Comparison of ENCODE assay signal across 11 cellular contexts in the genomic region with DNA sequence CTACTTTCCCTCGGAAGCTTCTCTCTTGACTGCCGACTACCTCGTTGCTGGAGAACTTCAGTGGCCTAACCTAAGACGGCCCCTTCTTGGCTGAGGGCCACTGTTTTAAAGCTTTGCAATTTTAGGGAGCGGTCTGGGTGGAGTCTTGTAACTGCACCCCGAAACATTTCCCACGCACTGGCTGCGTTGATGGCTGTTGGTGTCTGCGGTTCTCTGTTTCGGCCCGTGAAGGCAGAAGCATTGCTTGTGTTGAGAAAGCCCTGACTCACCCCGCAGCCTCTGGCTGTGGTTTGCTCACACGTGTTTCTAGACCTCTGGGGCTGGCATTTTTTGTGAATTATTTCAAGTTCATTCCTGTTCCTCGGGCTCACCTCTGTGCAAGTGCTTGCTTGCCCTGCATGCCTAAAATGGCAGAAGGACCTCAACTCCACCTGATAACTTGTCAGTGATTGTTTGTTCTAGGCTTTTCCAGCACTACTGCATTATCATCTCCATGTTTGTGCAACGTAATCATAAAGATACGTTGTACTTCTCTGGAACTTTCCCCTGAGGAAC.
DNase-seq lines count a peak whose midpoint lies in the region; ATAC-seq and TF ChIP-seq lines count a peak whose summit lies in the region.
"Had no signal": no experiment of that assay in that cellular context is flagged by ENCODE, and none has a peak within 500 bp of the region (broad histone marks: within the 10 kb centered on the region; RNA-seq: fewer than 3 reads in every experiment).

No MANE protein-coding gene starts in this region.

- no peak overlapping the region for H2BK5ac ChIP-seq in mesenchymal stem cell (ENCODE audit: low read depth, low read length, poor library complexity, severe bottlenecking)

- H3K36me3 Mint-ChIP-seq in activated T-helper 17 cell treated with anti-CD3 and anti-CD28 coated beads, Interleukin-2, amount 50 U/mL, for 72 hours (ENCODE audit: low read depth): no peaks in the 10 kb centered on the region

- H2BK15ac ChIP-seq in mesenchymal stem cell (ENCODE audit: low read depth, poor library complexity, severe bottlenecking): no peak overlapping the region

- H3K4me3 Mint-ChIP-seq in activated T-helper 17 cell treated with anti-CD3 and anti-CD28 coated beads, Interleukin-2, amount 50 U/mL, for 72 hours: peak overlapping the region; percentile 36
- H3K4me3 Mint-ChIP-seq: nephron had no signal

- H3K23ac ChIP-seq in mesenchymal stem cell (ENCODE audit: low read length in 2 of 2): no peak overlapping the region

- no peak overlapping the region for H3K27ac ChIP-seq in right cardiac atrium (ENCODE audit: low read length)
- H3K27ac ChIP-seq in heart right ventricle: no peak overlapping the region
- no peak overlapping the region for H3K27ac ChIP-seq in mesenchymal stem cell (ENCODE audit: low read length, poor library complexity, severe bottlenecking)
- H3K27ac ChIP-seq: upper lobe of left lung had no signal

- intact Hi-C loops in right cardiac atrium (cut with DNase I): no loop called here
- intact Hi-C loops in heart right ventricle (cut with DNase I): no loop called here

- no peaks in the 10 kb centered on the region for H3K27me3 ChIP-seq in right cardiac atrium (ENCODE audit: control insufficient read depth, insufficient read depth)
- no peaks in the 10 kb centered on the region for H3K27me3 ChIP-seq in heart right ventricle
- H3K27me3 ChIP-seq in mesenchymal stem cell (ENCODE audit: control insufficient read depth in 1 of 2, insufficient read depth in 1 of 2, low read length in 2 of 2): no peaks in the 10 kb centered on the region
- H3K27me3 ChIP-seq: upper lobe of left lung had no signal

- no peaks in the 10 kb centered on the region for H3K9me3 ChIP-seq in right cardiac atrium (ENCODE audit: control insufficient read depth, low read length)
- H3K9me3 ChIP-seq in heart right ventricle: peaks cover 0 to 60% (median 30%) of the 10 kb centered on the region in 11 donors
- peaks cover 38% of the 10 kb centered on the region for H3K9me3 ChIP-seq in mesenchymal stem cell (ENCODE audit: control insufficient read depth, low read length)

- no peak overlapping the region for H4K8ac ChIP-seq in mesenchymal stem cell (ENCODE audit: low read length)

- peak overlapping the region in 1 of 2 experiments; percentile 55 for H3K14ac ChIP-seq in mesenchymal stem cell (ENCODE audit: low read length in 2 of 2)

- H4K91ac ChIP-seq in mesenchymal stem cell (ENCODE audit: low read length): no peak overlapping the region

- H3K27me3 Mint-ChIP-seq in activated T-helper 17 cell treated with anti-CD3 and anti-CD28 coated beads, Interleukin-2, amount 50 U/mL, for 72 hours: peaks cover 13% of the 10 kb centered on the region

- ATAC-seq in right cardiac atrium: peak; percentile 14 to 70
- ATAC-seq in heart right ventricle: no peak
- peak; percentile 98 for ATAC-seq in activated T-helper 17 cell treated with anti-CD3 and anti-CD28 coated beads, Interleukin-2, amount 50 U/mL, for 72 hours (replicated peaks)
- ATAC-seq in HG02759 (IDR thresholded peaks at IDR 0.05; ENCODE audit: unreplicated experiment): no peak

- peak overlapping the region; percentile 17 to 52 for H3K18ac ChIP-seq in mesenchymal stem cell (ENCODE audit: low read depth in 1 of 2, low read length in 2 of 2)

- H2BK120ac ChIP-seq in mesenchymal stem cell (ENCODE audit: low read depth, low read length): no peak overlapping the region

- H3K4me1 Mint-ChIP-seq in activated T-helper 17 cell treated with anti-CD3 and anti-CD28 coated beads, Interleukin-2, amount 50 U/mL, for 72 hours: peaks cover 10% of the 10 kb centered on the region
- H3K4me1 Mint-ChIP-seq: nephron had no signal

- H2AK5ac ChIP-seq in mesenchymal stem cell (ENCODE audit: low read length, severe bottlenecking): no peak overlapping the region

- H3K27ac Mint-ChIP-seq in activated T-helper 17 cell treated with anti-CD3 and anti-CD28 coated beads, Interleukin-2, amount 50 U/mL, for 72 hours: peak overlapping the region; percentile 19
- H3K27ac Mint-ChIP-seq: nephron had no signal

- no peaks in the 10 kb centered on the region for H3K79me1 ChIP-seq in mesenchymal stem cell (replicated peaks; ENCODE audit: low read length, poor library complexity, severe bottlenecking)

- WGBS in right cardiac atrium: 75% methylated on average over 16 of the region's 16 CpGs
- 81 to 85% methylated on average over 16 of the region's 16 CpGs for WGBS in heart right ventricle, 2 donors
- 83% methylated on average over 16 of the region's 16 CpGs for WGBS in mesenchymal stem cell

- H3K4me1 ChIP-seq in right cardiac atrium (ENCODE audit: control insufficient read depth, insufficient read depth, low read length) (no peaks in the 10 kb centered on the region), heart right ventricle (peaks cover 0 to 6% (median 0%) of the 10 kb centered on the region in 9 donors), mesenchymal stem cell (ENCODE audit: control insufficient read depth, insufficient read depth, low read depth, low read length) (peaks cover 2% of the 10 kb centered on the region)
- H3K4me1 ChIP-seq: upper lobe of left lung had no signal

- TF ChIP-seq CTCF in heart right ventricle (IDR thresholded peaks at IDR 0.05): no peak

- DNase-seq in right cardiac atrium: no peak
- no peak for DNase-seq in heart right ventricle
- DNase-seq in mesenchymal stem cell: peak; percentile 56
- no peak for DNase-seq in superior temporal gyrus (ENCODE audit: extremely low spot score)
- no peak for DNase-seq in Kasumi-1 (lab: John Stamatoyannopoulos, UW)
- no peak for DNase-seq in T-helper 9 cell
- DNase-seq: effector CD8-positive, alpha-beta T cell had no signal

- no peak overlapping the region for H2BK12ac ChIP-seq in mesenchymal stem cell (ENCODE audit: low read length in 2 of 2)

- no peak overlapping the region for H3K4me2 ChIP-seq in mesenchymal stem cell (ENCODE audit: low read length, poor library complexity, severe bottlenecking)

- H3K4me3 ChIP-seq in right cardiac atrium (ENCODE audit: low read length): no peak overlapping the region
- H3K4me3 ChIP-seq in heart right ventricle: peak overlapping the region in 1 of 10 donors; percentile 7
- H3K4me3 ChIP-seq in mesenchymal stem cell (ENCODE audit: insufficient read depth in 1 of 2, low read depth in 1 of 2, low read length in 2 of 2): no peak overlapping the region
- H3K4me3 ChIP-seq: upper lobe of left lung had no signal

- H3K4ac ChIP-seq in mesenchymal stem cell (ENCODE audit: low read depth in 1 of 2, low read length in 2 of 2): no peak overlapping the region

- H3K9me3 Mint-ChIP-seq in activated T-helper 17 cell treated with anti-CD3 and anti-CD28 coated beads, Interleukin-2, amount 50 U/mL, for 72 hours: peaks cover 30% of the 10 kb centered on the region

- no peak overlapping the region for H3K9ac ChIP-seq in mesenchymal stem cell (ENCODE audit: low read length)

- H2AFZ ChIP-seq in mesenchymal stem cell (ENCODE audit: low read depth, low read length): no peak overlapping the region

- H3K36me3 ChIP-seq in heart right ventricle (no peaks in the 10 kb centered on the region), mesenchymal stem cell (ENCODE audit: control insufficient read depth in 1 of 2, insufficient read depth in 2 of 2, low read depth in 1 of 2, low read length in 2 of 2) (no peaks in the 10 kb centered on the region)
- H3K36me3 ChIP-seq: upper lobe of left lung had no signal

Comparison
In these comparisons a context has a peak if more than half of its experiments do, and no peak if none do; other contexts are left out.
1. ATAC-seq: peak in right cardiac atrium (2 of 2) and activated T-helper 17 cell treated with anti-CD3 and anti-CD28 coated beads, Interleukin-2, amount 50 U/mL, for 72 hours (single experiment); none in heart right ventricle (0 of 8) and HG02759 (single experiment).